In the genomic region with DNA sequence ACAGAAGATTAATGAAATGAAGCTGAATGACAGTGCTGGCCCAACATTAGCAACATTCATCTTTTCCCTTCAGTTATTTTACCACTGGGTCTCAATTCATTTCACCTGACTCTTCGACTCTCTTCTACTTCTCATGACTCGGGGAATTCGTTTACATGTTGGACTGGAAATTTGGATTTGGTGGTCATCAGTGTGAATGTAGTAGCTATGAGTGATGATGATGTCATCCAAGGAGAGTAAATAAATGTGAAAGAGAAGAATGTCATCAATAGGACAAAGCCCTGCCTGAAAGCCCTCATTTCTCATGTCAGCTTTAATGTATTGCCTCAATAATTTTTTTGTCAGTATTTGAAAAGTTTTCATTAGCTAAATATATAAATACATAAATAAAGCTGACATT, we compare ENCODE assay signal across 1 cellular context.
A peak's percentile ranks its signal among the peaks of the same experiment; 100 is the strongest.
TF ChIP-seq lines count a peak whose summit lies in the region.

No MANE protein-coding gene starts in this region.

TF ChIP-seq in K562, 482 proteins besides CTCF, POLR2A, EP300 and RAD21:
- TF ChIP-seq PURB (CRISPR knock-in tag; IDR thresholded peaks at IDR 0.05; ENCODE audit: low read depth), result no peak
- TF ChIP-seq, protein P1, sequence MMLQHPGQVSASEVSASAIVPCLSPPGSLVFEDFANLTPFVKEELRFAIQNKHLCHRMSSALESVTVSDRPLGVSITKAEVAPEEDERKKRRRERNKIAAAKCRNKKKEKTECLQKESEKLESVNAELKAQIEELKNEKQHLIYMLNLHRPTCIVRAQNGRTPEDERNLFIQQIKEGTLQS (IDR thresholded peaks at IDR 0.05), result peak; percentile 76
- TF ChIP-seq, protein P1 (CRISPR knock-in tag; conservative IDR thresholded peaks at IDR 0.05), result no peak
